ENCODE assay signal across 10 cellular contexts in the genomic region with DNA sequence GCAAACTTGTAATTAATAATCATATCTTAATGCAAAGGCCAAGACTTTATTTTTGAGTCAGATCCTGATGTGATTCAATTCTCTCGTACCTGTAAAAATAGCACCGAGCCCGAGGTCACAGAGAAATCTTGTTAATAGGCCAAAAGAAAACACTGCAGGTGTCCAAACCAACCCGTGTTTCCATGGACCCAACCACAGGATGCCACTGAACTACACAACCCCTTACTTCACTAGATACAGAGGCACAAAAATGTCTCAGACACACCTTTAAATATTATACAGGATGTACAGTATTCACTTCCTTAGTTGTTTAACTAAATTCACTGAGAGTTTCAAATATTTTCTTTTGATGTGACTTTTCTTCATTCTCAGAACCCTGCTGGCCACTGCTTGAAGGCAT.
DNase-seq lines count a peak whose midpoint lies in the region; ATAC-seq and TF ChIP-seq lines count a peak whose summit lies in the region.
"Had no signal": no experiment of that assay in that cellular context is flagged by ENCODE, and none has a peak within 500 bp of the region (broad histone marks: within the 10 kb centered on the region; RNA-seq: fewer than 3 reads in every experiment).

No MANE protein-coding gene starts in this region.

- no peaks in the 10 kb centered on the region for H3K27me3 ChIP-seq in SU-DHL-6 (ENCODE audit: low read length)

- no peaks in the 10 kb centered on the region; the same call in 1 of the 2 replicates for H3F3A ChIP-seq in SU-DHL-6 (ENCODE audit: insufficient read depth)

- H4K20me1 ChIP-seq in SU-DHL-6 (ENCODE audit: low read depth, low read length): no peaks in the 10 kb centered on the region

- H3K9ac ChIP-seq in SU-DHL-6 (ENCODE audit: low read length): peak overlapping the region; percentile 36

- H3K4me2 ChIP-seq in SU-DHL-6 (ENCODE audit: low read depth, low read length, poor library complexity, severe bottlenecking): peak overlapping the region; percentile 51

- H3K9me2 ChIP-seq in SU-DHL-6 (replicated peaks; ENCODE audit: insufficient read depth, low read length): no peaks in the 10 kb centered on the region

- no peaks in the 10 kb centered on the region for H3K79me2 ChIP-seq in SU-DHL-6 (ENCODE audit: insufficient read depth, low read length)

- H3K4me3 ChIP-seq in SU-DHL-6 (ENCODE audit: insufficient read depth, low read length, poor library complexity, severe bottlenecking): no peak overlapping the region

- intact Hi-C loops in Right ventricle myocardium superior (cut with DNase I): no loop called here

- peak overlapping the region; percentile 67 for H2AFZ ChIP-seq in SU-DHL-6 (ENCODE audit: low read depth, low read length, severe bottlenecking)

- DNase-seq in Right ventricle myocardium superior (no peak), ACHN (no peak), NOMO-1 (lab: John Stamatoyannopoulos, UW; ENCODE audit: unreplicated experiment in 2 of 2) (no peak), nucleus accumbens (lab: John Stamatoyannopoulos, UW) (no peak)
- DNase-seq: NCI-H524 treated with DMSO at 0.1 percent for 48 hours had no signal

- peak; percentile 35 for ATAC-seq in GM18870 (IDR thresholded peaks at IDR 0.05; ENCODE audit: unreplicated experiment)
- peak; percentile 35 for ATAC-seq in GM21619 (IDR thresholded peaks at IDR 0.05; ENCODE audit: unreplicated experiment)
- ATAC-seq in HG03135 (IDR thresholded peaks at IDR 0.05; ENCODE audit: unreplicated experiment): peak; percentile 45
- ATAC-seq in Right ventricle myocardium superior (ENCODE audit: poor library complexity): no peak
- ATAC-seq: SK-N-SH treated with all-trans-retinoic acid at 6 μM for 48 hours had no signal

- peak overlapping the region; percentile 71 for H3K27ac ChIP-seq in SU-DHL-6 (ENCODE audit: low read depth, low read length)

- in situ Hi-C loops in ACHN (cut with HindIII; ENCODE audit: low pct_ligation_motif_present, low pct_unique_long_range_greater_than_20kb, low sequenced_read_pairs): no loop called here

- no peak for TF ChIP-seq CTCF in SU-DHL-6 (IDR thresholded peaks at IDR 0.05; ENCODE audit: insufficient read depth, low read length, poor library complexity, severe bottlenecking)

- no peaks in the 10 kb centered on the region for H3K36me3 ChIP-seq in SU-DHL-6 (ENCODE audit: low read length)

- H3K9me3 ChIP-seq in SU-DHL-6 (ENCODE audit: insufficient read depth, low read length): no peaks in the 10 kb centered on the region
